In genomic region chr14:77603654-77604270, GRCh38 we compare ENCODE assay signal across 1 cellular context.
TF ChIP-seq lines count a peak whose summit lies in the region.

No MANE protein-coding gene starts in this region.

TF ChIP-seq in WTC11, 78 proteins besides CTCF, POLR2A, EP300 and RAD21 (continued from another document):
- TF ChIP-seq NFATC4 (CRISPR knock-in tag; IDR thresholded peaks at IDR 0.05), result no peak
TF ChIP-seq in WTC11: peak in this region for 0.
